ENCODE assay signal across 12 cellular contexts in genomic region chr20:34512955-34513419, GRCh38. TPM values are rescaled to one million over a fixed set of nuclear protein-coding genes. Genes with fewer than 3 reads are reported as not detected.
DNase-seq lines count a peak whose midpoint lies in the region; ATAC-seq and TF ChIP-seq lines count a peak whose summit lies in the region.
"Had no signal": no experiment of that assay in that cellular context is flagged by ENCODE, and none has a peak within 500 bp of the region (broad histone marks: within the 10 kb centered on the region; RNA-seq: fewer than 3 reads in every experiment).

No MANE protein-coding gene starts in this region.

- H3K9me3 ChIP-seq in left lung = no peaks in the 10 kb centered on the region

- no peak overlapping the region for H3K4me3 ChIP-seq in left lung

- peak overlapping the region; percentile 48 to 57 for H3K27ac ChIP-seq in left lung
- peak overlapping the region; percentile 91 for H3K27ac ChIP-seq in temporal lobe (ENCODE audit: low read depth, low read length)

- peaks cover 0 to 32% of the 10 kb centered on the region in 2 donors for H3K36me3 ChIP-seq in left lung

- H3K4me1 Mint-ChIP-seq in activated naive CD4-positive, alpha-beta T cell treated with anti-CD3 and anti-CD28 coated beads, Interleukin-2, amount 50 U/mL, for 24 hours = peaks cover 31% of the 10 kb centered on the region
- peaks cover 27% of the 10 kb centered on the region for H3K4me1 Mint-ChIP-seq in activated T-helper 17 cell treated with anti-CD3 and anti-CD28 coated beads, Interleukin-2, amount 50 U/mL, for 72 hours

- no peak for ATAC-seq in activated naive CD4-positive, alpha-beta T cell treated with anti-CD3 and anti-CD28 coated beads, Interleukin-2, amount 50 U/mL, for 72 hours
- no peak for ATAC-seq in activated T-helper 17 cell treated with anti-CD3 and anti-CD28 coated beads, Interleukin-2, amount 50 U/mL, for 72 hours (replicated peaks)
- ATAC-seq in left lung (no peak), GM18868 (IDR thresholded peaks at IDR 0.05; ENCODE audit: unreplicated experiment) (no peak), GM21737 (IDR thresholded peaks at IDR 0.05; ENCODE audit: unreplicated experiment) (no peak)
- ATAC-seq: activated naive CD8-positive, alpha-beta T cell treated with anti-CD3 and anti-CD28 coated beads, Interleukin-2, amount 50 U/mL, for 24 hours had no signal

- peak overlapping the region; percentile 4 for H3K4me3 Mint-ChIP-seq in activated naive CD4-positive, alpha-beta T cell treated with anti-CD3 and anti-CD28 coated beads, Interleukin-2, amount 50 U/mL, for 24 hours
- H3K4me3 Mint-ChIP-seq in activated T-helper 17 cell treated with anti-CD3 and anti-CD28 coated beads, Interleukin-2, amount 50 U/mL, for 72 hours = no peak overlapping the region
- H3K4me3 Mint-ChIP-seq: activated naive CD8-positive, alpha-beta T cell treated with anti-CD3 and anti-CD28 coated beads, Interleukin-2, amount 50 U/mL, for 24 hours; dendritic cell treated with granulocyte-macrophage colony-stimulating factor and Interleukin-4, amounts not matched to agents 40 ng/mL and 50 ng/mL, for 4 days had no signal

- peaks cover 15 to 32% of the 10 kb centered on the region in 2 donors for H3K4me1 ChIP-seq in left lung

- TF ChIP-seq CTCF in left lung (IDR thresholded peaks at IDR 0.05) = no peak

- intact Hi-C loops in left lung (cut with DNase I) = no loop called here

- H3K36me3 Mint-ChIP-seq in activated naive CD4-positive, alpha-beta T cell treated with anti-CD3 and anti-CD28 coated beads, Interleukin-2, amount 50 U/mL, for 24 hours = peaks cover 1% of the 10 kb centered on the region
- H3K36me3 Mint-ChIP-seq in activated naive CD4-positive, alpha-beta T cell treated with anti-CD3 and anti-CD28 coated beads, Interleukin-2, amount 50 U/mL, for 72 hours = peaks cover 10 to 13% of the 10 kb centered on the region in 2 donors
- H3K36me3 Mint-ChIP-seq in activated T-helper 17 cell treated with anti-CD3 and anti-CD28 coated beads, Interleukin-2, amount 50 U/mL, for 72 hours (ENCODE audit: low read depth) = peaks cover 42% of the 10 kb centered on the region

- no peaks in the 10 kb centered on the region for H3K27me3 ChIP-seq in left lung

- no peaks in the 10 kb centered on the region for H3K9me3 Mint-ChIP-seq in activated naive CD4-positive, alpha-beta T cell treated with anti-CD3 and anti-CD28 coated beads, Interleukin-2, amount 50 U/mL, for 24 hours
- no peaks in the 10 kb centered on the region for H3K9me3 Mint-ChIP-seq in activated naive CD4-positive, alpha-beta T cell treated with anti-CD3 and anti-CD28 coated beads, Interleukin-2, amount 50 U/mL, for 72 hours
- no peaks in the 10 kb centered on the region for H3K9me3 Mint-ChIP-seq in activated T-helper 17 cell treated with anti-CD3 and anti-CD28 coated beads, Interleukin-2, amount 50 U/mL, for 72 hours
- H3K9me3 Mint-ChIP-seq: activated naive CD8-positive, alpha-beta T cell treated with anti-CD3 and anti-CD28 coated beads, Interleukin-2, amount 50 U/mL, for 24 hours; dendritic cell treated with granulocyte-macrophage colony-stimulating factor and Interleukin-4, amounts not matched to agents 40 ng/mL and 50 ng/mL, for 4 days had no signal

- no peak for DNase-seq in activated naive CD4-positive, alpha-beta T cell treated with anti-CD3 and anti-CD28 coated beads, Interleukin-2, amount 50 U/mL, for 72 hours (ENCODE audit: low spot score in 2 of 2)
- DNase-seq in left lung = no peak
- no peak for DNase-seq in NCI-H146 treated with DMSO at 0.1 percent for 48 hours (lab: John Stamatoyannopoulos, UW; ENCODE audit: unreplicated experiment)
- DNase-seq: activated naive CD8-positive, alpha-beta T cell treated with anti-CD3 and anti-CD28 coated beads, Interleukin-2, amount 50 U/mL, for 24 hours; NCI-H1436; NCI-H526 had no signal

- H3K27me3 Mint-ChIP-seq in activated naive CD4-positive, alpha-beta T cell treated with anti-CD3 and anti-CD28 coated beads, Interleukin-2, amount 50 U/mL, for 24 hours = no peaks in the 10 kb centered on the region
- no peaks in the 10 kb centered on the region for H3K27me3 Mint-ChIP-seq in activated T-helper 17 cell treated with anti-CD3 and anti-CD28 coated beads, Interleukin-2, amount 50 U/mL, for 72 hours
- H3K27me3 Mint-ChIP-seq: activated naive CD8-positive, alpha-beta T cell treated with anti-CD3 and anti-CD28 coated beads, Interleukin-2, amount 50 U/mL, for 24 hours; dendritic cell treated with granulocyte-macrophage colony-stimulating factor and Interleukin-4, amounts not matched to agents 40 ng/mL and 50 ng/mL, for 4 days had no signal

- peak overlapping the region; percentile 17 for H3K27ac Mint-ChIP-seq in activated naive CD4-positive, alpha-beta T cell treated with anti-CD3 and anti-CD28 coated beads, Interleukin-2, amount 50 U/mL, for 24 hours
- no peak overlapping the region for H3K27ac Mint-ChIP-seq in activated naive CD4-positive, alpha-beta T cell treated with anti-CD3 and anti-CD28 coated beads, Interleukin-2, amount 50 U/mL, for 72 hours
- peak overlapping the region; percentile 12 for H3K27ac Mint-ChIP-seq in activated T-helper 17 cell treated with anti-CD3 and anti-CD28 coated beads, Interleukin-2, amount 50 U/mL, for 72 hours
- H3K27ac Mint-ChIP-seq: activated naive CD8-positive, alpha-beta T cell treated with anti-CD3 and anti-CD28 coated beads, Interleukin-2, amount 50 U/mL, for 24 hours; dendritic cell treated with granulocyte-macrophage colony-stimulating factor and Interleukin-4, amounts not matched to agents 40 ng/mL and 50 ng/mL, for 4 days had no signal

RNA-seq across cellular contexts. Expression of gene DYNLRB1, which starts 3.2 kb away (rescaled TPM):
- 10 to 100 TPM; 72.0 to 82.9 TPM for total RNA-seq in activated naive CD4-positive, alpha-beta T cell treated with anti-CD3 and anti-CD28 coated beads, Interleukin-2, amount 50 U/mL, for 72 hours
- 10 to 100 TPM; 72.0 to 85.0 TPM for total RNA-seq in activated T-helper 17 cell treated with anti-CD3 and anti-CD28 coated beads, Interleukin-2, amount 50 U/mL, for 72 hours
- total RNA-seq in left lung (100 to 1,000 TPM; 110 to 133 TPM), temporal lobe (28.0 TPM)

RNA-seq across cellular contexts. Expression of gene MAP1LC3A, which starts 45.5 kb away (rescaled TPM):
- 1 to 10 TPM; 1.3 to 1.9 TPM for total RNA-seq in activated naive CD4-positive, alpha-beta T cell treated with anti-CD3 and anti-CD28 coated beads, Interleukin-2, amount 50 U/mL, for 72 hours
- total RNA-seq in activated T-helper 17 cell treated with anti-CD3 and anti-CD28 coated beads, Interleukin-2, amount 50 U/mL, for 72 hours = 1 to 10 TPM; 4.5 to 4.6 TPM
- total RNA-seq in left lung = 10 to 100 TPM; 17.4 to 68.8 TPM
- 49.2 TPM for total RNA-seq in temporal lobe

Comparison
In these comparisons a context has a peak if more than half of its experiments do, and no peak if none do; other contexts are left out.
1. H3K27ac Mint-ChIP-seq: peak in activated naive CD4-positive, alpha-beta T cell treated with anti-CD3 and anti-CD28 coated beads, Interleukin-2, amount 50 U/mL, for 24 hours (single experiment) and activated T-helper 17 cell treated with anti-CD3 and anti-CD28 coated beads, Interleukin-2, amount 50 U/mL, for 72 hours (single experiment); none in activated naive CD4-positive, alpha-beta T cell treated with anti-CD3 and anti-CD28 coated beads, Interleukin-2, amount 50 U/mL, for 72 hours (0 of 2).